23 cellular contexts compared by ENCODE assay signal in the genomic region with DNA sequence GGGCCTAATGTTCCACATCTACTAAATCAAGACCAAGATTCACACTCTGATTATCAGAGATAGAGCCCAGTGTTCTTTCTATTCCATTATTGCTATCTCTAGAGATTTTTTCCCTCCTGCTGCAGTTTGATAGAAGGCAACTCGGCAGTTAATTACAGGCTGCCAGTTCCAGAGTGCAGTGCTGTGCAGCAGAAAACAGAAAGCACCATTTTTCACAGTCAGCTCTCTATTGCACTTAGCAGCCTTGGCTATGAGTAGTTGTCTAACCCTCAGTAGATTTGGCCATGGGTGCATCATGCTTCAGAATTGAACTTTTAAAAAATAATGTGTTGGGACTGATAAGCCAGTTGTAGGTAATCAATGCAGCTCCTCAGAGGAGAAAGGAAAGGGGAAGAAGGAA.
"Had no signal": no experiment of that assay in that cellular context is flagged by ENCODE, and none has a peak within 500 bp of the region (broad histone marks: within the 10 kb centered on the region; RNA-seq: fewer than 3 reads in every experiment).

No MANE protein-coding gene starts in this region.

- H3K27me3 ChIP-seq: esophagus muscularis mucosa, foreskin keratinocyte, heart left ventricle, ovary, right lobe of liver, testis, transverse colon had no signal

- H3K9me3 ChIP-seq: esophagus muscularis mucosa, ovary, right lobe of liver, testis, transverse colon had no signal

- DNase-seq: activated B cell treated with CpG ODN at 0.5 μM for 24 hours; activated CD4-positive, alpha-beta T cell treated with anti-CD3 and anti-CD28 coated beads for 48 hours; activated CD4-positive, alpha-beta T cell treated with anti-CD3 and anti-CD28 coated beads, Interleukin-2, amount 50 U/mL, for 48 hours; activated CD8-positive, alpha-beta memory T cell treated with anti-CD3 and anti-CD28 coated beads for 24 hours; activated effector memory CD4-positive, alpha-beta T cell treated with Interleukin-2 at 50 U/mL for 16 hours; activated naive CD4-positive, alpha-beta T cell treated with Interleukin-2 at 50 U/mL for 16 hours; anterior cingulate cortex; dermis blood vessel endothelial cell; effector CD4-positive, alpha-beta T cell; foreskin keratinocyte; heart left ventricle; hypothalamus; immature natural killer cell; kidney; naive B cell; nephron progenitor cell; ovary; right lobe of liver; stimulated activated CD4-positive, alpha-beta T cell treated with anti-CD3 and anti-CD28 coated beads, Interleukin-2, amount 100 ng/mL, for 48 hours; stimulated activated naive CD4-positive, alpha-beta T cell treated with Interleukin-2 at 50 U/mL for 16 hours; testis; transverse colon had no signal

- ATAC-seq: foreskin keratinocyte, heart left ventricle, right lobe of liver had no signal

- H3K27ac ChIP-seq: esophagus muscularis mucosa, foreskin keratinocyte, heart left ventricle, ovary, right lobe of liver, testis, transverse colon had no signal

- H3K36me3 ChIP-seq: esophagus muscularis mucosa, heart left ventricle, ovary, right lobe of liver, transverse colon had no signal

- H3K4me3 ChIP-seq: esophagus muscularis mucosa, heart left ventricle, ovary, right lobe of liver, testis, transverse colon had no signal
